1 cellular context compared by ENCODE assay signal in genomic region chr3:49709852-49710251, GRCh38.
TF ChIP-seq lines count a peak whose summit lies in the region.

No MANE protein-coding gene starts in this region.

TF ChIP-seq in HepG2, 621 proteins besides CTCF, POLR2A, EP300 and RAD21:
- TF ChIP-seq ZNF121 (CRISPR knock-in tag; IDR thresholded peaks at IDR 0.05) (0 out of 2 replicates have a peak, but pooled peaks have one; percentile 35), MBNL3 (CRISPR knock-in tag; conservative IDR thresholded peaks at IDR 0.05) (no peak)
TF ChIP-seq in HepG2: peak in this region for 1.
